Comparison of ENCODE assay signal across 8 cellular contexts in the genomic region with DNA sequence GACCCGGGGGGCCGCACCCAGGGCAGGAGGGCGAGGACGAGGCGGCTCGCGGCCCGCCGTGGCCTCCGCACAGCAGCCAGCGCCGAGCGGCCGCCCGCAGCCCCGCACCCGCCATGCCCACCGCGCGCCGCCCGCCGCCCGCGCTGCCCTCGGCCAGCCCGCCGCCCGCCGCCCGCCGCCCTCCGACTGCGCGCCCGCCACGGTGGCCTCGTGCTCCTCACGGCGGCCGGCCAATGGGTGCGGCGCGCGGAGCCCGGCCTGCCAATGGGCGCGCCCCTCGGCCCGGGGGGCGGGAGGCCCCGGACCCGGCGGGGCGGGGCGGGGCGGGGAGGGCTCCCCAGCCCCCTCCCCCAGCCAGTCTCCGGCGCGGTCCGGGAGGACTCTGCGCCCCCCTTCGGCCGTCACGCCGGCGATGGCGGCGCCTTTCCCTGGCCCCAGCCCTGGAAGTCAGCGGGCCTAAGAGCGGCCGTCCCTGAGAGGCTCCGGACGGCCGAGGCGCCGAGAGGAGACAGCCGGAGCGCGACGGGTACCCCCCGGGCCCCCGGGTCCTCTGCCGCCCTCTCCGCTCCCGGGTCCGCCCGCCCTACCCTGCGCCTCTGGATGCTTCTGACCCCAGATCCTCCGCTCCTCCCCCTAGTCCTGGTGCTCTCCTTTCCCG.
DNase-seq lines count a peak whose midpoint lies in the region; ATAC-seq lines count a peak whose summit lies in the region.

Gene NT5DC2, minus strand, starts transcription at position 235 of the 658 bp plus-strand sequence. Its CDS starts 120 bp downstream, at position 115.

- ATAC-seq in GM21825 (IDR thresholded peaks at IDR 0.05; ENCODE audit: unreplicated experiment) (peak; percentile 32), HG02884 (IDR thresholded peaks at IDR 0.05; ENCODE audit: unreplicated experiment) (no peak)

- H3K27ac ChIP-seq in cingulate gyrus (ENCODE audit: low read depth, low read length): peak within 1 kb of the TSS; percentile 77

- DNase-seq in DMS53 (lab: John Stamatoyannopoulos, UW) (peak; percentile 75), NCI-H1930 (lab: John Stamatoyannopoulos, UW) (peak; percentile 48 to 82), kidney tubule cell (ENCODE audit: low spot score) (peak; percentile 84)
- DNase-seq in activated CD4-positive, CD25-positive, alpha-beta regulatory T cell treated with anti-CD3 and anti-CD28 coated beads, Interleukin-2, amount 50 U/mL, for 72 hours: peak; percentile 65
- peak; percentile 18 to 65 (median 40) for DNase-seq in stimulated activated CD4-positive, alpha-beta T cell treated with anti-CD3 and anti-CD28 coated beads, Interleukin-1b, Interleukin-23, amount 100 ng/mL, for 24 hours (ENCODE audit: low read depth in 4 of 4, low spot score in 1 of 4)
